In genomic region chr17:40572245-40572975, GRCh38 we compare ENCODE assay signal across 5 cellular contexts. TPM values are rescaled to one million over a fixed set of nuclear protein-coding genes. Genes with fewer than 3 reads are reported as not detected.
"Had no signal": no experiment of that assay in that cellular context is flagged by ENCODE, and none has a peak within 500 bp of the region (broad histone marks: within the 10 kb centered on the region; RNA-seq: fewer than 3 reads in every experiment).

No MANE protein-coding gene starts in this region.

RNA-seq across cellular contexts. Expression of gene CCR7, which starts 7.1 kb away (rescaled TPM):
- total RNA-seq: astrocyte, MCF 10A, Right ventricle myocardium inferior, SJCRH30 had no signal
- polyA plus RNA-seq: SK-N-SH had no signal
